In the genomic region with DNA sequence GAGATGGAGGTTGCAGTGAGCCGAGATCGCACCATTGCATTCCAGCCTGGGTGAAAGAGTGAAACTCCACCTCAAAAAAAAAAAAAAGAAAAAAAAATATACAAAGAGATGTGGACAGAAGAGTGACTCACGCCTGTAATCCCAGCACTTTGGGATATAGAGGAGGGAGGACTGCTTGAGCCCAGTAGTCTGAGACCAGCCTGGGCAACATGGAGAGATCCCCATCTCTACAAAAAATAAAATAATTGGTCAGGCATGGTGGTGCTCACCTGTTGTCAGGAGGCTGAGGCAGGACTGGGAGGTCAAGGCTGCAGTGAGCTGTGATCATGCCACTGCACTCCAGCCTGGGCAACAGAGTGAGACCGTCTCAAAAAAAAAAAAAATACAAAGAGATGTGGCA, we compare ENCODE assay signal across 2 cellular contexts.
TF ChIP-seq lines count a peak whose summit lies in the region.

No MANE protein-coding gene starts in this region.

TF ChIP-seq in IMR-90, 13 proteins besides CTCF, POLR2A, EP300 and RAD21:
- TF ChIP-seq RFX5 (IDR thresholded peaks at IDR 0.05; ENCODE audit: low read depth, low read length) (peak; percentile 85), CEBPB (IDR thresholded peaks at IDR 0.05; ENCODE audit: low read depth, low read length) (0 out of 2 replicates have a peak, but pooled peaks have one; percentile 16), FOS (IDR thresholded peaks at IDR 0.05; ENCODE audit: low read depth, low read length) (peak; percentile 58; the same call in 1 of the 2 replicates)

TF ChIP-seq in K562, 482 proteins besides CTCF, POLR2A, EP300 and RAD21:
- TF ChIP-seq ZNF384 (IDR thresholded peaks at IDR 0.05; ENCODE audit: low read depth, low read length) = 0 out of 2 replicates have a peak, but pooled peaks have one; percentile 32
- peak; percentile 76 for TF ChIP-seq RFX5 (IDR thresholded peaks at IDR 0.05; ENCODE audit: low read depth, low read length)
